Comparison of ENCODE assay signal across 12 cellular contexts in genomic region chr4:101019313-101019712, GRCh38.
DNase-seq lines count a peak whose midpoint lies in the region; ATAC-seq, FAIRE-seq and TF ChIP-seq lines count a peak whose summit lies in the region.
"Had no signal": no experiment of that assay in that cellular context is flagged by ENCODE, and none has a peak within 500 bp of the region (broad histone marks: within the 10 kb centered on the region; RNA-seq: fewer than 3 reads in every experiment).

No MANE protein-coding gene starts in this region.

- H3K4me1 Mint-ChIP-seq in MCF 10A (ENCODE audit: insufficient read depth, unreplicated experiment), result peaks cover 33% of the 10 kb centered on the region

- no peak overlapping the region for H4K91ac ChIP-seq in trophoblast cell (ENCODE audit: low read depth, low read length)

- TF ChIP-seq CTCF in MCF 10A (IDR thresholded peaks at IDR 0.05; ENCODE audit: unreplicated experiment) (no peak), lower lobe of right lung (IDR thresholded peaks at IDR 0.05) (no peak)

- H3K9me3 ChIP-seq in HUES6 (ENCODE audit: control insufficient read depth, insufficient read depth, low read depth, low read length) (peaks cover 8% of the 10 kb centered on the region; the same call in 1 of the 2 replicates), small intestine (ENCODE audit: control insufficient read depth, low read depth) (no peaks in the 10 kb centered on the region), lower lobe of right lung (no peaks in the 10 kb centered on the region), trophoblast cell (ENCODE audit: insufficient read depth, low read depth, low read length) (no peaks in the 10 kb centered on the region)
- H3K9me3 ChIP-seq: SJSA1 had no signal

- H2BK120ac ChIP-seq in trophoblast cell (ENCODE audit: insufficient read depth, low read length, poor library complexity), result no peak overlapping the region

- no peak overlapping the region for H2BK5ac ChIP-seq in trophoblast cell (ENCODE audit: low read depth, low read length, poor library complexity)

- H4K12ac ChIP-seq in trophoblast cell (ENCODE audit: low read depth, low read length), result no peak overlapping the region

- peak overlapping the region; percentile 39 for H3K27ac ChIP-seq in HUES6 (ENCODE audit: low read depth, low read length)
- H3K27ac ChIP-seq in small intestine (ENCODE audit: low read depth in 1 of 2, low read length in 1 of 2), result peak overlapping the region; percentile 53 to 60
- H3K27ac ChIP-seq in lower lobe of right lung, result no peak overlapping the region
- H3K27ac ChIP-seq in trophoblast cell (ENCODE audit: low read depth, low read length), result no peak overlapping the region
- H3K27ac ChIP-seq: SJSA1 had no signal

- H3K9ac ChIP-seq in HUES6 (ENCODE audit: low read length) (peak overlapping the region; percentile 78), trophoblast cell (ENCODE audit: low read length) (no peak overlapping the region)

- no peak overlapping the region for H4K8ac ChIP-seq in trophoblast cell (ENCODE audit: low read depth, low read length)

- BruUV-seq in MCF 10A (replicated peaks; lab: Mats Ljungman, UMichigan), result no TSS peak

- peaks cover 22% of the 10 kb centered on the region for H3K36me3 Mint-ChIP-seq in MCF 10A (ENCODE audit: insufficient read depth, unreplicated experiment)

- H3K4me2 ChIP-seq in trophoblast cell (ENCODE audit: low read length), result no peak overlapping the region

- H3K9me3 Mint-ChIP-seq in MCF 10A (ENCODE audit: unreplicated experiment), result no peaks in the 10 kb centered on the region
- H3K9me3 Mint-ChIP-seq: naive thymus-derived CD8-positive, alpha-beta T cell had no signal

- intact Hi-C loops in MCF 10A (cut with micrococcal nuclease), result no loop called here
- intact Hi-C loops in lower lobe of right lung (cut with DNase I), result no loop called here

- no peak for ATAC-seq in lower lobe of right lung

- H3K4ac ChIP-seq in trophoblast cell (ENCODE audit: low read depth, low read length), result no peak overlapping the region

- no peaks in the 10 kb centered on the region for H3K79me1 ChIP-seq in trophoblast cell (ENCODE audit: low read length)

- CTCF ChIA-PET in MCF 10A (lab: Yijun Ruan, JAX), result interaction anchor here (0.6 to 1.3 kb wide), 5 partner anchors 32 to 1243 kb away, joined by 3 to 7 read pairs (median 4); no protein-coding TSS in a partner anchor

- H2BK12ac ChIP-seq in trophoblast cell (ENCODE audit: low read length), result no peak overlapping the region

- H3K36me3 ChIP-seq in HUES6 (ENCODE audit: control insufficient read depth, insufficient read depth, low read length) (no peaks in the 10 kb centered on the region; the same call in 1 of the 2 replicates), small intestine (ENCODE audit: control insufficient read depth in 2 of 2, insufficient read depth in 2 of 2, low read length in 2 of 2) (peaks cover 0 to 2% of the 10 kb centered on the region in 2 donors), lower lobe of right lung (peaks cover 7% of the 10 kb centered on the region), trophoblast cell (ENCODE audit: control insufficient read depth in 1 of 2, insufficient read depth in 2 of 2, low read length in 2 of 2) (no peaks in the 10 kb centered on the region)
- H3K36me3 ChIP-seq: SJSA1 had no signal

- DNase-seq in activated naive CD4-positive, alpha-beta T cell treated with Interleukin-2 at 50 U/mL for 16 hours, result peak; percentile 35
- DNase-seq in activated naive CD4-positive, alpha-beta T cell treated with anti-CD3 and anti-CD28 coated beads, Interleukin-2, amount 50 U/mL, for 16 hours, result no peak
- DNase-seq in MCF 10A (ENCODE audit: unreplicated experiment), result no peak
- no peak for DNase-seq in small intestine
- DNase-seq in hippocampal formation (lab: John Stamatoyannopoulos, UW), result no peak
- DNase-seq in lower lobe of right lung, result no peak
- no peak for DNase-seq in trophoblast cell

- no peak overlapping the region for H3K14ac ChIP-seq in trophoblast cell (ENCODE audit: low read length)

- no peak overlapping the region for H2AK5ac ChIP-seq in trophoblast cell (ENCODE audit: low read length)

- H3K4me3 ChIP-seq in HUES6 (ENCODE audit: low read depth, low read length), result no peak overlapping the region
- H3K4me3 ChIP-seq in small intestine (ENCODE audit: low read depth in 1 of 2, low read length in 2 of 2), result no peak overlapping the region
- H3K4me3 ChIP-seq in lower lobe of right lung, result no peak overlapping the region
- no peak overlapping the region for H3K4me3 ChIP-seq in trophoblast cell (ENCODE audit: low read depth, low read length)
- H3K4me3 ChIP-seq: SJSA1 had no signal

- H3K4me3 Mint-ChIP-seq in MCF 10A (ENCODE audit: unreplicated experiment), result no peak overlapping the region

- no peak for FAIRE-seq in small intestine (lab: Jason Lieb, UNC)
- FAIRE-seq: G401.6, HTR-8/SVneo had no signal

- 75 to 82% (median 78%) methylated on average over 4 of the region's 4 CpGs for WGBS in small intestine, 3 donors
- no CpG with 5 or more reads among the region's 4 CpGs for WGBS in trophoblast cell (ENCODE audit: extremely low coverage, insufficient coverage, insufficient read length)

- H3K18ac ChIP-seq in trophoblast cell (ENCODE audit: low read length), result no peak overlapping the region

- H3K4me1 ChIP-seq in HUES6 (ENCODE audit: control insufficient read depth, insufficient read depth, low read length) (peaks cover 41% of the 10 kb centered on the region), small intestine (ENCODE audit: control insufficient read depth in 2 of 2, insufficient read depth in 1 of 2, low read depth in 1 of 2, low read length in 1 of 2) (peaks cover 0 to 2% of the 10 kb centered on the region in 2 donors), lower lobe of right lung (peaks cover 12% of the 10 kb centered on the region), trophoblast cell (ENCODE audit: control insufficient read depth in 1 of 2, insufficient read depth in 2 of 2, low read length in 2 of 2) (peaks cover 0 to 5% of the 10 kb centered on the region in 2 experiments)

- no peak overlapping the region for H2AFZ ChIP-seq in trophoblast cell (ENCODE audit: insufficient read depth, low read length, poor library complexity)

- POLR2A ChIA-PET in MCF 10A (lab: Yijun Ruan, JAX), result interaction anchor here (0.6 to 2.5 kb wide), 7 partner anchors 9 to 729 kb away, joined by 3 to 12 read pairs (median 6); no protein-coding TSS in a partner anchor

- no peaks in the 10 kb centered on the region for H3K79me2 ChIP-seq in trophoblast cell (ENCODE audit: control insufficient read depth, insufficient read depth, low read length, poor library complexity)

- H3K27me3 ChIP-seq in HUES6 (ENCODE audit: control insufficient read depth, insufficient read depth, low read length) (no peaks in the 10 kb centered on the region), small intestine (ENCODE audit: control insufficient read depth in 2 of 2, insufficient read depth in 2 of 2, low read length in 2 of 2) (no peaks in the 10 kb centered on the region), lower lobe of right lung (ENCODE audit: low read depth) (no peaks in the 10 kb centered on the region), trophoblast cell (ENCODE audit: insufficient read depth, low read length) (no peaks in the 10 kb centered on the region)
- H3K27me3 ChIP-seq: SJSA1 had no signal

- H3K27ac Mint-ChIP-seq in MCF 10A (ENCODE audit: low read depth, unreplicated experiment), result peak overlapping the region; percentile 96

- H3K23ac ChIP-seq in trophoblast cell (ENCODE audit: low read length), result no peak overlapping the region

- H3K27me3 Mint-ChIP-seq in MCF 10A (ENCODE audit: insufficient read depth, unreplicated experiment), result no peaks in the 10 kb centered on the region

Comparison
In these comparisons a context has a peak if more than half of its experiments do, and no peak if none do; other contexts are left out.
1. H3K27ac ChIP-seq: peak in HUES6 (single experiment) and small intestine (2 of 2); none in lower lobe of right lung (single experiment) and trophoblast cell (single experiment).